ENCODE assay signal across 21 cellular contexts in genomic region chr3:112415390-112415789, GRCh38.
DNase-seq lines count a peak whose midpoint lies in the region; ATAC-seq, FAIRE-seq and TF ChIP-seq lines count a peak whose summit lies in the region.
"Had no signal": no experiment of that assay in that cellular context is flagged by ENCODE, and none has a peak within 500 bp of the region (broad histone marks: within the 10 kb centered on the region; RNA-seq: fewer than 3 reads in every experiment).

No MANE protein-coding gene starts in this region.

- no peak overlapping the region for H3K4me3 Mint-ChIP-seq in activated CD4-positive, alpha-beta T cell treated with anti-CD3 and anti-CD28 coated beads, Interleukin-2, amount 10 ng/mL, durations not matched to agents 24 days and 14 days
- H3K4me3 Mint-ChIP-seq: B cell; CD4-positive, alpha-beta T cell; CD8-positive, alpha-beta T cell had no signal

- H2BK5ac ChIP-seq in H1 (ENCODE audit: low read depth, low read length): no peak overlapping the region

- H3K79me1 ChIP-seq in H1 (ENCODE audit: low read depth, low read length): no peaks in the 10 kb centered on the region

- H3K36me3 ChIP-seq in H1 (ENCODE audit: control insufficient read depth in 2 of 4, insufficient read depth in 4 of 4, low read length in 3 of 4): peaks cover 0 to 35% (median 11%) of the 10 kb centered on the region in 4 experiments; a peak in 4 of 8 replicates
- H3K36me3 ChIP-seq: BLaER1 treated with 17β-estradiol and CSF1 and Interleukin-3, amounts not matched to agents 10 nM and 100 nM had no signal

- no peak overlapping the region for H2AK5ac ChIP-seq in H1 (ENCODE audit: low read depth, low read length)

- no peak overlapping the region for H3K18ac ChIP-seq in H1 (ENCODE audit: extremely low read depth, low read length)

- intact Hi-C loops in activated CD4-positive, alpha-beta T cell treated with anti-CD3 and anti-CD28 coated beads, Interleukin-2, amount 10 ng/mL, durations not matched to agents 24 days and 14 days (cut with micrococcal nuclease): no loop called here

- no peak overlapping the region for H3K27ac Mint-ChIP-seq in activated CD4-positive, alpha-beta T cell treated with anti-CD3 and anti-CD28 coated beads, Interleukin-2, amount 10 ng/mL, durations not matched to agents 24 days and 14 days
- H3K27ac Mint-ChIP-seq: B cell; CD4-positive, alpha-beta T cell; CD8-positive, alpha-beta T cell had no signal

- TF ChIP-seq CTCF in H1 (IDR thresholded peaks at IDR 0.05; ENCODE audit: control extremely low read depth in 1 of 3, insufficient read depth in 1 of 3, low read depth in 1 of 3, low read length in 3 of 3): no peak

- peak in 1 of 2 experiments; percentile 21; a peak in 1 of 3 replicates for TF ChIP-seq POLR2A in H1 (IDR thresholded peaks at IDR 0.05; ENCODE audit: control extremely low read depth in 1 of 2, low read depth in 2 of 2, low read length in 2 of 2)

- H3K9ac ChIP-seq in H1 (replicated peaks in 1 of 4; ENCODE audit: extremely low read depth in 1 of 4, low read depth in 3 of 4, low read length in 3 of 4): no peak overlapping the region
- H3K9ac ChIP-seq: BLaER1 treated with 17β-estradiol and CSF1 and Interleukin-3, amounts not matched to agents 10 nM and 100 nM had no signal

- H3K23ac ChIP-seq in H1 (ENCODE audit: insufficient read length): no peak overlapping the region

- no peak overlapping the region for H3K56ac ChIP-seq in H1 (replicated peaks; ENCODE audit: insufficient read length, low read depth, low read length)

- POLR2A ChIA-PET in H1 (lab: Charles Lee; ENCODE audit: partially characterized antibody): interaction anchor here (0.7 to 2.6 kb wide), 3 partner anchors 10 to 93 kb away, joined by 3 to 15 read pairs (median 4); no protein-coding TSS in a partner anchor

- no peak overlapping the region for H2BK15ac ChIP-seq in H1 (ENCODE audit: low read length)

- ATAC-seq in GM21367 (IDR thresholded peaks at IDR 0.05; ENCODE audit: unreplicated experiment): no peak
- ATAC-seq: A549; CD8-positive, alpha-beta T cell had no signal

- no peaks in the 10 kb centered on the region for H3K27me3 Mint-ChIP-seq in activated CD4-positive, alpha-beta T cell treated with anti-CD3 and anti-CD28 coated beads, Interleukin-2, amount 10 ng/mL, durations not matched to agents 24 days and 14 days
- H3K27me3 Mint-ChIP-seq: B cell; CD4-positive, alpha-beta T cell had no signal

- no peak for TF ChIP-seq EP300 in H1 (IDR thresholded peaks at IDR 0.05; ENCODE audit: borderline replicate concordance in 1 of 2, low read depth in 2 of 2, low read length in 2 of 2)

- H3K27me3 ChIP-seq in H1 (replicated peaks in 1 of 4; ENCODE audit: control insufficient read depth in 3 of 4, extremely low read depth in 1 of 4, insufficient read depth in 3 of 4, low read length in 3 of 4): no peaks in the 10 kb centered on the region
- H3K27me3 ChIP-seq: BLaER1 treated with 17β-estradiol and CSF1 and Interleukin-3, amounts not matched to agents 10 nM and 100 nM had no signal

- H3K4me2 ChIP-seq in H1 (ENCODE audit: insufficient read depth in 1 of 2, low read depth in 2 of 2, low read length in 2 of 2): no peak overlapping the region
- H3K4me2 ChIP-seq: A549; BLaER1 treated with 17β-estradiol and CSF1 and Interleukin-3, amounts not matched to agents 10 nM and 100 nM had no signal

- no peak for FAIRE-seq in H1 (lab: Jason Lieb, UNC)
- FAIRE-seq: A549, D721Med, G401.6, GM12892, GM18507 had no signal

- H3K36me3 Mint-ChIP-seq in activated CD4-positive, alpha-beta T cell treated with anti-CD3 and anti-CD28 coated beads, Interleukin-2, amount 10 ng/mL, durations not matched to agents 24 days and 14 days (ENCODE audit: low read depth): no peaks in the 10 kb centered on the region
- H3K36me3 Mint-ChIP-seq: CD8-positive, alpha-beta T cell had no signal

- no peak overlapping the region for H3K14ac ChIP-seq in H1 (ENCODE audit: insufficient read length)

- TF ChIP-seq RAD21 in H1 (IDR thresholded peaks at IDR 0.05 in 1 of 2, conservative IDR thresholded peaks at IDR 0.05 in 1 of 2; ENCODE audit: low read depth in 2 of 2, low read length in 2 of 2): no peak

- H2BK12ac ChIP-seq in H1 (ENCODE audit: low read depth, low read length): no peak overlapping the region

- H3K27ac ChIP-seq in H1 (ENCODE audit: low read depth, low read length): no peak overlapping the region
- H3K27ac ChIP-seq: 22Rv1; A549; BLaER1 treated with 17β-estradiol and CSF1 and Interleukin-3, amounts not matched to agents 10 nM and 100 nM; C4-2B had no signal

- peaks cover 10% of the 10 kb centered on the region for H3K9me3 Mint-ChIP-seq in activated CD4-positive, alpha-beta T cell treated with anti-CD3 and anti-CD28 coated beads, Interleukin-2, amount 10 ng/mL, durations not matched to agents 24 days and 14 days
- H3K9me3 Mint-ChIP-seq: CD4-positive, alpha-beta T cell; CD8-positive, alpha-beta T cell had no signal

- H2BK120ac ChIP-seq in H1 (replicated peaks; ENCODE audit: low read depth, low read length): no peak overlapping the region

- no peak overlapping the region for H4K5ac ChIP-seq in H1 (ENCODE audit: insufficient read length, low read depth, low read length)

- no peaks in the 10 kb centered on the region for H4K20me1 ChIP-seq in H1 (replicated peaks in 1 of 2; ENCODE audit: control insufficient read depth in 1 of 2, insufficient read depth in 2 of 2, low read length in 2 of 2)
- H4K20me1 ChIP-seq: BLaER1 treated with 17β-estradiol and CSF1 and Interleukin-3, amounts not matched to agents 10 nM and 100 nM had no signal

- CTCF ChIA-PET in H1 (lab: Charles Lee; ENCODE audit: partially characterized antibody): no interaction called here

- DNase-seq in activated CD4-positive, alpha-beta T cell treated with anti-CD3 and anti-CD28 coated beads, Interleukin-2, amount 10 ng/mL, durations not matched to agents 24 days and 14 days: peak; percentile 23
- DNase-seq in activated CD4-positive, alpha-beta T cell treated with anti-CD3 and anti-CD28 coated beads for 48 hours: no peak
- no peak for DNase-seq in H1 (ENCODE audit: low read depth in 1 of 2, low spot score in 2 of 2)
- no peak for DNase-seq in iPS-NIHi11 (ENCODE audit: low spot score)
- DNase-seq: AML-193; Caco-2; Calu3; CD4-positive, alpha-beta T cell; CD8-positive, alpha-beta T cell; DMS79 treated with DMSO at 0.1 percent for 48 hours; GF-D8 had no signal

- no peak overlapping the region for H4K91ac ChIP-seq in H1 (replicated peaks; ENCODE audit: insufficient read length, low read length)

- peaks cover 0 to 8% (median 3%) of the 10 kb centered on the region in 4 experiments; a peak in 2 of 7 replicates for H3K4me1 ChIP-seq in H1 (replicated peaks in 1 of 4; ENCODE audit: control insufficient read depth in 3 of 4, insufficient read depth in 4 of 4, low read length in 3 of 4)
- H3K4me1 ChIP-seq: A549, Caco-2 had no signal

- no peaks in the 10 kb centered on the region; a peak in 2 of 4 replicates for H3K79me2 ChIP-seq in H1 (ENCODE audit: control insufficient read depth in 1 of 2, insufficient read depth in 2 of 2, low read length in 2 of 2)

- H2BK20ac ChIP-seq in H1 (ENCODE audit: low read length): no peak overlapping the region

- H3K4me3 ChIP-seq in H1 (ENCODE audit: extremely low read depth in 1 of 4, insufficient read depth in 2 of 4, low read depth in 3 of 4, low read length in 4 of 4): no peak overlapping the region
- H3K4me3 ChIP-seq: A549; BLaER1 treated with 17β-estradiol and CSF1 and Interleukin-3, amounts not matched to agents 10 nM and 100 nM had no signal

- WGBS in H1 (ENCODE audit: extremely low coverage in 1 of 2, insufficient coverage in 1 of 2, insufficient read length in 1 of 2, insufficient replicate concordance in 2 of 2, low coverage in 1 of 2, low lambda C conversion rate in 2 of 2, missing lambda C conversion rate in 1 of 2), 2 experiments: 96% methylated on average over 6 of the region's 6 CpGs; no CpG with 5 or more reads in 1 of the 2 experiments

- no peaks in the 10 kb centered on the region for H3K9me3 ChIP-seq in H1 (ENCODE audit: insufficient read depth in 2 of 2, low read depth in 1 of 2, low read length in 1 of 2)
- H3K9me3 ChIP-seq: A549, Caco-2 had no signal

- H3K23me2 ChIP-seq in H1 (ENCODE audit: low read depth, low read length): peaks cover 2% of the 10 kb centered on the region; the same call in 1 of the 2 replicates

- H2AFZ ChIP-seq in H1 (ENCODE audit: low read length): no peak overlapping the region

- H3K4me1 Mint-ChIP-seq in activated CD4-positive, alpha-beta T cell treated with anti-CD3 and anti-CD28 coated beads, Interleukin-2, amount 10 ng/mL, durations not matched to agents 24 days and 14 days: peaks cover 9% of the 10 kb centered on the region

- no peak overlapping the region for H4K8ac ChIP-seq in H1 (ENCODE audit: extremely low read depth, insufficient read depth, low read length)

- H3K4ac ChIP-seq in H1 (replicated peaks; ENCODE audit: insufficient read length, low read depth, low read length): no peak overlapping the region

TF ChIP-seq in H1, 55 proteins besides CTCF, POLR2A, EP300 and RAD21 (continues in another document):
- TF ChIP-seq ATF2 (IDR thresholded peaks at IDR 0.05; ENCODE audit: low read length): no peak
- no peak for TF ChIP-seq RBBP5 (IDR thresholded peaks at IDR 0.05; ENCODE audit: borderline replicate concordance, low read depth, low read length)
- no peak for TF ChIP-seq JUN (IDR thresholded peaks at IDR 0.05; ENCODE audit: low read depth, low read length)
- TF ChIP-seq USF2 (IDR thresholded peaks at IDR 0.05; ENCODE audit: low read length): no peak
- TF ChIP-seq, protein P1, sequence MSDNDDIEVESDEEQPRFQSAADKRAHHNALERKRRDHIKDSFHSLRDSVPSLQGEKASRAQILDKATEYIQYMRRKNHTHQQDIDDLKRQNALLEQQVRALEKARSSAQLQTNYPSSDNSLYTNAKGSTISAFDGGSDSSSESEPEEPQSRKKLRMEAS (IDR thresholded peaks at IDR 0.05): no peak
- no peak for TF ChIP-seq PHF8 (conservative IDR thresholded peaks at IDR 0.05; ENCODE audit: low read depth, low read length)
